ENCODE assay signal across 9 cellular contexts in genomic region chr13:30978981-30979956, GRCh38. TPM values are rescaled to one million over a fixed set of nuclear protein-coding genes. Genes with fewer than 3 reads are reported as not detected.
DNase-seq lines count a peak whose midpoint lies in the region; ATAC-seq, FAIRE-seq and TF ChIP-seq lines count a peak whose summit lies in the region.
"Had no signal": no experiment of that assay in that cellular context is flagged by ENCODE, and none has a peak within 500 bp of the region (broad histone marks: within the 10 kb centered on the region; RNA-seq: fewer than 3 reads in every experiment).

No MANE protein-coding gene starts in this region.

- no peaks in the 10 kb centered on the region for H3K27me3 ChIP-seq in OCI-LY1 (ENCODE audit: insufficient read depth, low read length)
- H3K27me3 ChIP-seq in keratinocyte (ENCODE audit: control insufficient read depth, extremely low read depth, insufficient read depth, low read length): no peaks in the 10 kb centered on the region

- H3K9me1 ChIP-seq in keratinocyte (ENCODE audit: control insufficient read depth, extremely low read depth, insufficient read depth, low read length): no peaks in the 10 kb centered on the region

- TF ChIP-seq CTCF in OCI-LY1 (IDR thresholded peaks at IDR 0.05; ENCODE audit: low read length): peak; percentile 88
- TF ChIP-seq CTCF in keratinocyte (optimal IDR thresholded peaks at IDR 0.05 in 1 of 3, IDR thresholded peaks at IDR 0.05 in 1 of 3, conservative IDR thresholded peaks at IDR 0.05 in 1 of 3; ENCODE audit: extremely low read depth in 1 of 3, insufficient read depth in 2 of 3, low read length in 3 of 3): peak; percentile 70 to 92 (median 72)

- H3F3A ChIP-seq in OCI-LY1 (ENCODE audit: insufficient read depth, low read length): no peaks in the 10 kb centered on the region

- peak; percentile 61 for DNase-seq in activated naive CD4-positive, alpha-beta T cell treated with anti-CD3 and anti-CD28 coated beads, Interleukin-2, amount 10 ng/mL, durations not matched to agents 7 days and 5 days
- DNase-seq in keratinocyte (ENCODE audit: low read depth, low spot score) (peak; percentile 5), NCI-H2029 treated with DMSO at 0.1 percent for 48 hours (lab: John Stamatoyannopoulos, UW) (no peak)
- DNase-seq in stimulated activated CD8-positive, alpha-beta memory T cell treated with anti-CD3 and anti-CD28 coated beads, Interleukin-4, amount 100 ng/mL, for 4 hours (ENCODE audit: low read depth in 2 of 2, low spot score in 1 of 2): peak; percentile 1 to 14

- peaks cover 36% of the 10 kb centered on the region for H3K27me3 Mint-ChIP-seq in activated naive CD4-positive, alpha-beta T cell treated with anti-CD3 and anti-CD28 coated beads, Interleukin-2, amount 10 ng/mL, durations not matched to agents 7 days and 5 days
- H3K27me3 Mint-ChIP-seq in activated T-helper 17 cell treated with anti-CD3 and anti-CD28 coated beads, Interleukin-2, amount 50 U/mL, for 72 hours: peaks cover 12% of the 10 kb centered on the region

- no peak overlapping the region for H3K4me3 ChIP-seq in OCI-LY1 (ENCODE audit: low read depth, low read length, poor library complexity, severe bottlenecking)
- no peak overlapping the region for H3K4me3 ChIP-seq in keratinocyte (ENCODE audit: control insufficient read depth in 2 of 3, extremely low read depth in 1 of 3, insufficient read depth in 2 of 3, low read depth in 1 of 3, low read length in 3 of 3)

- H3K4me1 ChIP-seq in OCI-LY1 (ENCODE audit: insufficient read depth, low read length, severe bottlenecking) (no peaks in the 10 kb centered on the region), keratinocyte (ENCODE audit: control insufficient read depth, extremely low read depth, insufficient read depth, low read length) (peaks cover 16% of the 10 kb centered on the region)

- H4K20me1 ChIP-seq in OCI-LY1 (ENCODE audit: insufficient read depth, low read length) (no peaks in the 10 kb centered on the region), keratinocyte (ENCODE audit: control insufficient read depth, extremely low read depth, insufficient read depth, low read length) (no peaks in the 10 kb centered on the region)

- no peak overlapping the region for H3K27ac Mint-ChIP-seq in activated naive CD4-positive, alpha-beta T cell treated with anti-CD3 and anti-CD28 coated beads, Interleukin-2, amount 10 ng/mL, durations not matched to agents 7 days and 5 days
- H3K27ac Mint-ChIP-seq in activated T-helper 17 cell treated with anti-CD3 and anti-CD28 coated beads, Interleukin-2, amount 50 U/mL, for 72 hours: no peak overlapping the region

- no peaks in the 10 kb centered on the region for H3K36me3 Mint-ChIP-seq in activated naive CD4-positive, alpha-beta T cell treated with anti-CD3 and anti-CD28 coated beads, Interleukin-2, amount 10 ng/mL, durations not matched to agents 7 days and 5 days
- no peaks in the 10 kb centered on the region for H3K36me3 Mint-ChIP-seq in activated T-helper 17 cell treated with anti-CD3 and anti-CD28 coated beads, Interleukin-2, amount 50 U/mL, for 72 hours (ENCODE audit: low read depth)

- FAIRE-seq in keratinocyte (lab: Jason Lieb, UNC): no peak

- H3K27ac ChIP-seq in OCI-LY1 (ENCODE audit: low read depth, low read length, poor library complexity, severe bottlenecking) (no peak overlapping the region), keratinocyte (ENCODE audit: control insufficient read depth, insufficient read depth, low read length) (no peak overlapping the region)

- no peaks in the 10 kb centered on the region for H3K4me1 Mint-ChIP-seq in activated naive CD4-positive, alpha-beta T cell treated with anti-CD3 and anti-CD28 coated beads, Interleukin-2, amount 10 ng/mL, durations not matched to agents 7 days and 5 days
- no peaks in the 10 kb centered on the region for H3K4me1 Mint-ChIP-seq in activated T-helper 17 cell treated with anti-CD3 and anti-CD28 coated beads, Interleukin-2, amount 50 U/mL, for 72 hours

- CTCF ChIA-PET in activated naive CD4-positive, alpha-beta T cell treated with anti-CD3 and anti-CD28 coated beads, Interleukin-2, amount 10 ng/mL, durations not matched to agents 7 days and 5 days (lab: Charles Lee): interaction anchor here (0.6 to 2.9 kb wide), 16 partner anchors 9 to 445 kb away, joined by 3 to 47 read pairs (median 5); no protein-coding TSS in a partner anchor

- peak; percentile 48 for ATAC-seq in GM18868 (IDR thresholded peaks at IDR 0.05; ENCODE audit: unreplicated experiment)
- ATAC-seq in HG02610 (IDR thresholded peaks at IDR 0.05; ENCODE audit: unreplicated experiment): no peak
- no peak for ATAC-seq in activated T-helper 17 cell treated with anti-CD3 and anti-CD28 coated beads, Interleukin-2, amount 50 U/mL, for 72 hours (replicated peaks)

- H3K36me3 ChIP-seq in OCI-LY1 (ENCODE audit: insufficient read depth, low read length) (no peaks in the 10 kb centered on the region), keratinocyte (ENCODE audit: control insufficient read depth in 2 of 2, extremely low read depth in 1 of 2, insufficient read depth in 2 of 2, low read length in 2 of 2) (no peaks in the 10 kb centered on the region)

- dilution Hi-C loops in keratinocyte (cut with MboI; ENCODE audit: extremely low pct_ligation_motif_present, low sequenced_read_pairs): no loop called here

- H3K9me3 ChIP-seq in OCI-LY1 (ENCODE audit: low read length) (no peaks in the 10 kb centered on the region), keratinocyte (ENCODE audit: control insufficient read depth, low read depth, low read length) (no peaks in the 10 kb centered on the region)

- no peaks in the 10 kb centered on the region for H3K9me3 Mint-ChIP-seq in activated naive CD4-positive, alpha-beta T cell treated with anti-CD3 and anti-CD28 coated beads, Interleukin-2, amount 10 ng/mL, durations not matched to agents 7 days and 5 days
- H3K9me3 Mint-ChIP-seq in activated T-helper 17 cell treated with anti-CD3 and anti-CD28 coated beads, Interleukin-2, amount 50 U/mL, for 72 hours: no peaks in the 10 kb centered on the region

- H3K79me2 ChIP-seq in OCI-LY1 (ENCODE audit: insufficient read depth, low read length) (no peaks in the 10 kb centered on the region), keratinocyte (ENCODE audit: control insufficient read depth, insufficient read depth, low read length) (no peaks in the 10 kb centered on the region)

- H3K4me2 ChIP-seq in OCI-LY1 (ENCODE audit: low read length): no peak overlapping the region
- H3K4me2 ChIP-seq in keratinocyte (ENCODE audit: control insufficient read depth, extremely low read depth, insufficient read depth, low read depth, low read length): no peak overlapping the region

- H3K9me2 ChIP-seq in OCI-LY1 (ENCODE audit: low read depth, low read length): no peaks in the 10 kb centered on the region

- H2AFZ ChIP-seq in OCI-LY1 (ENCODE audit: low read length): no peak overlapping the region
- H2AFZ ChIP-seq in keratinocyte (ENCODE audit: control insufficient read depth, low read length): no peak overlapping the region

- no peak overlapping the region for H3K4me3 Mint-ChIP-seq in activated naive CD4-positive, alpha-beta T cell treated with anti-CD3 and anti-CD28 coated beads, Interleukin-2, amount 10 ng/mL, durations not matched to agents 7 days and 5 days
- H3K4me3 Mint-ChIP-seq in activated T-helper 17 cell treated with anti-CD3 and anti-CD28 coated beads, Interleukin-2, amount 50 U/mL, for 72 hours: no peak overlapping the region

- no peak overlapping the region for H3K9ac ChIP-seq in OCI-LY1 (ENCODE audit: low read length)
- no peak overlapping the region for H3K9ac ChIP-seq in keratinocyte (ENCODE audit: control insufficient read depth, extremely low read depth, insufficient read depth, low read length)

RNA-seq across cellular contexts. Expression of gene TEX26, which starts 46.8 kb away (rescaled TPM):
- polyA plus RNA-seq in keratinocyte: not detected in 3 replicates
- 3.5 TPM for polyA plus RNA-seq in keratinocyte (2011; ENCODE audit: low read depth)
- polyA plus RNA-seq in keratinocyte (2011; cell fraction: cytosol; rRNA removed): not detected in 2 replicates
- not detected in 2 replicates for polyA plus RNA-seq in keratinocyte (2011; cell fraction: nucleus; rRNA removed)
- polyA plus RNA-seq in keratinocyte (2012; ENCODE audit: low replicate concordance): 0.83 TPM in 1 of 2 replicates, not detected in the other
- not detected in 3 replicates for polyA minus RNA-seq in keratinocyte
- not detected for polyA minus RNA-seq in keratinocyte (2011; cell fraction: cytosol; rRNA and poly(A)+ RNA removed)
- not detected in 2 replicates for polyA minus RNA-seq in keratinocyte (2011; cell fraction: nucleus; rRNA and poly(A)+ RNA removed)
- not detected for total RNA-seq in activated T-helper 17 cell treated with anti-CD3 and anti-CD28 coated beads, Interleukin-2, amount 50 U/mL, for 72 hours
- total RNA-seq: renal cortical epithelial cell had no signal
